1 cellular context compared by ENCODE assay signal in the genomic region with DNA sequence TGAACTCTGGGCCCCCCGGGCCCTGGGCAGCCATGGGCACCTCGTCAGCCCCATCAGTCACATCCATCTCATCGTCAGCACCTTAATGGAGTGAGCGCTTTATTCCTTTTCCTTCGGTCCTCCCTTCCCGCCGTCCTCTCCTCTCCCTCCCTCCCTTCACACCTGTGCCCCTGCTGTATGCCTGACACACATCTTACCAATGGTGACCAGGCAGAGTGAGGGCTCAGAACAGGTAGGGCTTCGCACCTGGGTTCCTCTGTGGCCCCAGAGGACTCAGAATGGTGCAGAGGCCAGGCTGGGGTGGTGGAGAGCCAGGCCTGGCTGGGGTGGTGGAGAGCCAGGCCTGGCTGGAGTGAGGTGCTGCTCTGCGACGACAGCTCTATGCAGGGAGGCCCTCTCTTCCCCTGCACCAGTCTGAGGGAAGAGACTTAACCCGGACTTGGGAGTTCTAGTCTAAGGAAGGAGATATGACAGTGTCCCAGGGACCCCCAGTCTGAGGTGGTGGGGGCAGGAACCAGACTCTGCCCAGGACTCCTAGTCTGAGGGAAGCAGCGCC.
TF ChIP-seq lines count a peak whose summit lies in the region.

No MANE protein-coding gene starts in this region.

TF ChIP-seq in HepG2, 621 proteins besides CTCF, POLR2A, EP300 and RAD21 (continued from another document):
- TF ChIP-seq KDM5B (CRISPR knock-in tag; IDR thresholded peaks at IDR 0.05; ENCODE audit: borderline replicate concordance) (peak; percentile 70; the same call in 1 of the 2 replicates), RBM22 (optimal IDR thresholded peaks at IDR 0.05; ENCODE audit: low read length) (peak; percentile 98), ZNF605 (CRISPR knock-in tag; IDR thresholded peaks at IDR 0.05) (no peak), SSRP1 (CRISPR knock-in tag; IDR thresholded peaks at IDR 0.05) (peak; percentile 81), RBM39 (IDR thresholded peaks at IDR 0.05; ENCODE audit: low read depth, low read length, poor library complexity, severe bottlenecking) (peak; percentile 9), POLR2G (IDR thresholded peaks at IDR 0.05; ENCODE audit: low read depth, low read length) (peak; percentile 76), NONO (IDR thresholded peaks at IDR 0.05) (no peak), NONO (CRISPR knock-in tag; conservative IDR thresholded peaks at IDR 0.05) (peak; percentile 23; the same call in 1 of the 2 replicates), FOXK2 (IDR thresholded peaks at IDR 0.05) (no peak)
- TF ChIP-seq, protein P1, sequence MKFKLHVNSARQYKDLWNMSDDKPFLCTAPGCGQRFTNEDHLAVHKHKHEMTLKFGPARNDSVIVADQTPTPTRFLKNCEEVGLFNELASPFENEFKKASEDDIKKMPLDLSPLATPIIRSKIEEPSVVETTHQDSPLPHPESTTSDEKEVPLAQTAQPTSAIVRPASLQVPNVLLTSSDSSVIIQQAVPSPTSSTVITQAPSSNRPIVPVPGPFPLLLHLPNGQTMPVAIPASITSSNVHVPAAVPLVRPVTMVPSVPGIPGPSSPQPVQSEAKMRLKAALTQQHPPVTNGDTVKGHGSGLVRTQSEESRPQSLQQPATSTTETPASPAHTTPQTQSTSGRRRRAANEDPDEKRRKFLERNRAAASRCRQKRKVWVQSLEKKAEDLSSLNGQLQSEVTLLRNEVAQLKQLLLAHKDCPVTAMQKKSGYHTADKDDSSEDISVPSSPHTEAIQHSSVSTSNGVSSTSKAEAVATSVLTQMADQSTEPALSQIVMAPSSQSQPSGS (CRISPR knock-in tag; IDR thresholded peaks at IDR 0.05), result no peak
- TF ChIP-seq, protein P2, sequence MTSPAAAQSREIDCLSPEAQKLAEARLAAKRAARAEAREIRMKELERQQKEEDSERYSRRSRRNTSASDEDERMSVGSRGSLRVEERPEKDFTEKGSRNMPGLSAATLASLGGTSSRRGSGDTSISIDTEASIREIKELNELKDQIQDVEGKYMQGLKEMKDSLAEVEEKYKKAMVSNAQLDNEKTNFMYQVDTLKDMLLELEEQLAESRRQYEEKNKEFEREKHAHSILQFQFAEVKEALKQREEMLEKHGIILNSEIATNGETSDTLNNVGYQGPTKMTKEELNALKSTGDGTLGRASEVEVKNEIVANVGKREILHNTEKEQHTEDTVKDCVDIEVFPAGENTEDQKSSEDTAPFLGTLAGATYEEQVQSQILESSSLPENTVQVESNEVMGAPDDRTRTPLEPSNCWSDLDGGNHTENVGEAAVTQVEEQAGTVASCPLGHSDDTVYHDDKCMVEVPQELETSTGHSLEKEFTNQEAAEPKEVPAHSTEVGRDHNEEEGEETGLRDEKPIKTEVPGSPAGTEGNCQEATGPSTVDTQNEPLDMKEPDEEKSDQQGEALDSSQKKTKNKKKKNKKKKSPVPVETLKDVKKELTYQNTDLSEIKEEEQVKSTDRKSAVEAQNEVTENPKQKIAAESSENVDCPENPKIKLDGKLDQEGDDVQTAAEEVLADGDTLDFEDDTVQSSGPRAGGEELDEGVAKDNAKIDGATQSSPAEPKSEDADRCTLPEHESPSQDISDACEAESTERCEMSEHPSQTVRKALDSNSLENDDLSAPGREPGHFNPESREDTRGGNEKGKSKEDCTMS (CRISPR knock-in tag; conservative IDR thresholded peaks at IDR 0.05), result no peak
TF ChIP-seq in HepG2: peak in this region for 10.
